28 cellular contexts compared by ENCODE assay signal in genomic region chr1:201371841-201372240, GRCh38. TPM values are rescaled to one million over a fixed set of nuclear protein-coding genes. Genes with fewer than 3 reads are reported as not detected.
"Had no signal": no experiment of that assay in that cellular context is flagged by ENCODE, and none has a peak within 500 bp of the region (broad histone marks: within the 10 kb centered on the region; RNA-seq: fewer than 3 reads in every experiment).

No MANE protein-coding gene starts in this region.

- ATAC-seq: activated T-cell treated with anti-CD3 and anti-CD28 coated beads, Interleukin-2, amount 50 U/mL, for 72 hours; stimulated activated memory B cell treated with anti-CD40 and anti-IgM and Interleukin-4, amounts not matched to agents 10 μg/mL and 1 μg/mL and 100 μg/mL, for 72 hours had no signal

- H3K36me3 Mint-ChIP-seq: activated CD4-positive, alpha-beta memory T cell treated with anti-CD3 and anti-CD28 coated beads for 36 hours; activated naive CD4-positive, alpha-beta T cell treated with anti-CD3 and anti-CD28 coated beads, Interleukin-2, amount 10 ng/mL, durations not matched to agents 7 days and 5 days; immature natural killer cell; memory B cell; stimulated activated memory B cell treated with anti-CD40 and anti-IgM and Interleukin-4, amounts not matched to agents 10 μg/mL and 1 μg/mL and 100 μg/mL, for 72 hours had no signal

- H3K4me1 ChIP-seq: sigmoid colon, stomach, uterus had no signal

- FAIRE-seq: endometrium had no signal

- H3K27ac ChIP-seq: sigmoid colon, stomach, suprapubic skin, tibial nerve, uterus had no signal

- H3K4me3 Mint-ChIP-seq: activated CD4-positive, alpha-beta memory T cell treated with anti-CD3 and anti-CD28 coated beads for 36 hours; activated naive CD4-positive, alpha-beta T cell treated with anti-CD3 and anti-CD28 coated beads, Interleukin-2, amount 10 ng/mL, durations not matched to agents 7 days and 5 days; activated T-cell treated with anti-CD3 and anti-CD28 coated beads, Interleukin-2, amount 50 U/mL, for 72 hours; dendritic cell treated with granulocyte-macrophage colony-stimulating factor and Interleukin-4, amounts not matched to agents 40 ng/mL and 50 ng/mL, for 4 days; immature natural killer cell; memory B cell; nephron progenitor cell; stimulated activated memory B cell treated with anti-CD40 and anti-IgM and Interleukin-4, amounts not matched to agents 10 μg/mL and 1 μg/mL and 100 μg/mL, for 72 hours had no signal

- H3K27me3 ChIP-seq: sigmoid colon, uterus had no signal

- H3K36me3 ChIP-seq: sigmoid colon, stomach, suprapubic skin, tibial nerve, uterus had no signal

- H3K9me3 Mint-ChIP-seq: activated CD4-positive, alpha-beta memory T cell treated with anti-CD3 and anti-CD28 coated beads for 36 hours; activated naive CD4-positive, alpha-beta T cell treated with anti-CD3 and anti-CD28 coated beads, Interleukin-2, amount 10 ng/mL, durations not matched to agents 7 days and 5 days; activated T-cell treated with anti-CD3 and anti-CD28 coated beads, Interleukin-2, amount 50 U/mL, for 72 hours; dendritic cell treated with granulocyte-macrophage colony-stimulating factor and Interleukin-4, amounts not matched to agents 40 ng/mL and 50 ng/mL, for 4 days; immature natural killer cell; memory B cell; nephron progenitor cell; stimulated activated memory B cell treated with anti-CD40 and anti-IgM and Interleukin-4, amounts not matched to agents 10 μg/mL and 1 μg/mL and 100 μg/mL, for 72 hours had no signal

- H3K27ac Mint-ChIP-seq: activated CD4-positive, alpha-beta memory T cell treated with anti-CD3 and anti-CD28 coated beads for 36 hours; activated naive CD4-positive, alpha-beta T cell treated with anti-CD3 and anti-CD28 coated beads, Interleukin-2, amount 10 ng/mL, durations not matched to agents 7 days and 5 days; activated T-cell treated with anti-CD3 and anti-CD28 coated beads, Interleukin-2, amount 50 U/mL, for 72 hours; dendritic cell treated with granulocyte-macrophage colony-stimulating factor and Interleukin-4, amounts not matched to agents 40 ng/mL and 50 ng/mL, for 4 days; immature natural killer cell; memory B cell; nephron progenitor cell; stimulated activated memory B cell treated with anti-CD40 and anti-IgM and Interleukin-4, amounts not matched to agents 10 μg/mL and 1 μg/mL and 100 μg/mL, for 72 hours had no signal

- H3K4me3 ChIP-seq: sigmoid colon, smooth muscle cell, stomach, suprapubic skin, tibial nerve, uterus had no signal

- DNase-seq: activated CD4-positive, alpha-beta memory T cell treated with anti-CD3 and anti-CD28 coated beads for 36 hours; activated CD4-positive, alpha-beta T cell treated with anti-CD3 and anti-CD28 coated beads for 48 hours; activated effector memory CD4-positive, alpha-beta T cell treated with anti-CD3 and anti-CD28 coated beads, Interleukin-2, amount 50 U/mL, for 16 hours; activated naive CD4-positive, alpha-beta T cell treated with anti-CD3 and anti-CD28 coated beads, Interleukin-2, amount 10 ng/mL, durations not matched to agents 7 days and 5 days; activated T-cell treated with anti-CD3 and anti-CD28 coated beads, Interleukin-2, amount 50 U/mL, for 72 hours; amygdala; effector CD4-positive, alpha-beta T cell; erythroblast; foreskin fibroblast; immature natural killer cell; kidney glomerular epithelial cell; nephron progenitor cell; occipital lobe; posterior cingulate gyrus; sigmoid colon; stimulated activated CD4-positive, alpha-beta T cell treated with anti-CD3 and anti-CD28 coated beads, Interleukin-15, amount 100 ng/mL, for 24 hours; stomach; uterus had no signal

- H3K4me1 Mint-ChIP-seq: activated naive CD4-positive, alpha-beta T cell treated with anti-CD3 and anti-CD28 coated beads, Interleukin-2, amount 10 ng/mL, durations not matched to agents 7 days and 5 days; immature natural killer cell; memory B cell; stimulated activated memory B cell treated with anti-CD40 and anti-IgM and Interleukin-4, amounts not matched to agents 10 μg/mL and 1 μg/mL and 100 μg/mL, for 72 hours had no signal

- H3K9me3 ChIP-seq: sigmoid colon, stomach, suprapubic skin, tibial nerve, uterus had no signal

RNA-seq across cellular contexts. Expression of gene TNNT2, which starts 5.6 kb away (rescaled TPM):
- total RNA-seq: activated CD4-positive, alpha-beta memory T cell treated with anti-CD3 and anti-CD28 coated beads for 36 hours; activated T-cell treated with anti-CD3 and anti-CD28 coated beads, Interleukin-2, amount 50 U/mL, for 72 hours; fibroblast of lung; occipital lobe; T-helper 2 cell treated with Interferon-gamma antibody and Interleukin-4, amounts not matched to agents 100 ng/mL and 5 ng/mL, for 36 hours had no signal

RNA-seq across cellular contexts. Expression of gene LAD1, which starts 27.3 kb away (rescaled TPM):
- total RNA-seq: activated CD4-positive, alpha-beta memory T cell treated with anti-CD3 and anti-CD28 coated beads for 36 hours; activated T-cell treated with anti-CD3 and anti-CD28 coated beads, Interleukin-2, amount 50 U/mL, for 72 hours; fibroblast of lung; occipital lobe; sigmoid colon; T-helper 2 cell treated with Interferon-gamma antibody and Interleukin-4, amounts not matched to agents 100 ng/mL and 5 ng/mL, for 36 hours; tibial nerve had no signal

RNA-seq across cellular contexts. Expression of gene TNNI1, which starts 49.7 kb away (rescaled TPM):
- total RNA-seq: activated CD4-positive, alpha-beta memory T cell treated with anti-CD3 and anti-CD28 coated beads for 36 hours; activated T-cell treated with anti-CD3 and anti-CD28 coated beads, Interleukin-2, amount 50 U/mL, for 72 hours; fibroblast of lung; lower leg skin; occipital lobe; sigmoid colon; stomach; T-helper 2 cell treated with Interferon-gamma antibody and Interleukin-4, amounts not matched to agents 100 ng/mL and 5 ng/mL, for 36 hours had no signal
